In the genomic region with DNA sequence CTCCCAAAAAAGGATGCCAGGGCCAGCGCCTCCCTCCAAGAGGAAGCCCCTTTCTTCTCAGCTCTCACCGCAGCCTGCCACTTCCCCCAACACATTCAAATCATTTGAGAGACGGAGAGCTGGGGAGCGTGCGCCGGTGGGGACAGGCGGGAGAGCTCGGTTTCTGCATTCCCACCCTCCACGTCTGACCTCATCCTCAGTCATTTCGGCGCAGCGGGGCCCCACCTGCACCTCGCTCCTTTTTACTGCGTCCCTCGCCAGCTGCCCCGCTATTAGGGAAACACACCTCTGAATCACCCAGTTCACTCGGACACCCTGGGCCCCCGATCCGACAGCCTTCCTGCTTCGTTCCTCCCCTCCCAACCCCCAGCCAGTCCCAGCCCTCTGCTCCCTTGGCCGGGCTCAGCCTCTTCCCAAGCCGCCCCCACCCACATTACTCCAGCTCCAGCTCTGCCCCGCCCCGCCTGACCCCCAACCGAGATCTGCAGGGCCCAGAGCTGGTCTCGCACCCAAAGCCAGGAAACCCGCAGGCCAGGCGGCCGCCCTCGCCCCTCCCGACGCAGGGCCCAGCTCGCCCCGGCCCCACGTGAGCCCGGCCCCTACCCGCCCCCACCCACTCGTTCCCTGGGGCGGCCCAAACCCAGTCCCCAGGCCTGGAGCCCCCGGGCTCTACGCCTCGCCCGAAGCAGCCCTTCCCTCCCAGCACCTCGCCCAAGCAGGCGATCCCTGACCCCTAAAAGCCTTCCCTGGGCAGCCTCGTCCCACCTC, we compare ENCODE assay signal across 1 cellular context.
TF ChIP-seq lines count a peak whose summit lies in the region.

No MANE protein-coding gene starts in this region.

TF ChIP-seq in K562, 482 proteins besides CTCF, POLR2A, EP300 and RAD21 (continued from another document):
- TF ChIP-seq, protein P1, sequence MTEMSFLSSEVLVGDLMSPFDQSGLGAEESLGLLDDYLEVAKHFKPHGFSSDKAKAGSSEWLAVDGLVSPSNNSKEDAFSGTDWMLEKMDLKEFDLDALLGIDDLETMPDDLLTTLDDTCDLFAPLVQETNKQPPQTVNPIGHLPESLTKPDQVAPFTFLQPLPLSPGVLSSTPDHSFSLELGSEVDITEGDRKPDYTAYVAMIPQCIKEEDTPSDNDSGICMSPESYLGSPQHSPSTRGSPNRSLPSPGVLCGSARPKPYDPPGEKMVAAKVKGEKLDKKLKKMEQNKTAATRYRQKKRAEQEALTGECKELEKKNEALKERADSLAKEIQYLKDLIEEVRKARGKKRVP (CRISPR knock-in tag; IDR thresholded peaks at IDR 0.05) = no peak
- TF ChIP-seq, protein P2, sequence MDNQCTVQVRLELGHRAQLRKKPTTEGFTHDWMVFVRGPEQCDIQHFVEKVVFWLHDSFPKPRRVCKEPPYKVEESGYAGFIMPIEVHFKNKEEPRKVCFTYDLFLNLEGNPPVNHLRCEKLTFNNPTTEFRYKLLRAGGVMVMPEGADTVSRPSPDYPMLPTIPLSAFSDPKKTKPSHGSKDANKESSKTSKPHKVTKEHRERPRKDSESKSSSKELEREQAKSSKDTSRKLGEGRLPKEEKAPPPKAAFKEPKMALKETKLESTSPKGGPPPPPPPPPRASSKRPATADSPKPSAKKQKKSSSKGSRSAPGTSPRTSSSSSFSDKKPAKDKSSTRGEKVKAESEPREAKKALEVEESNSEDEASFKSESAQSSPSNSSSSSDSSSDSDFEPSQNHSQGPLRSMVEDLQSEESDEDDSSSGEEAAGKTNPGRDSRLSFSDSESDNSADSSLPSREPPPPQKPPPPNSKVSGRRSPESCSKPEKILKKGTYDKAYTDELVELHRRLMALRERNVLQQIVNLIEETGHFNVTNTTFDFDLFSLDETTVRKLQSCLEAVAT (IDR thresholded peaks at IDR 0.05) = peak in 1 of 2 experiments; percentile 75; a peak in 2 of 4 replicates
- TF ChIP-seq IRF2 (CRISPR knock-in tag; IDR thresholded peaks at IDR 0.05) (no peak), L3MBTL2 (IDR thresholded peaks at IDR 0.05) (peak; percentile 49; the same call in 1 of the 2 replicates), NBN (IDR thresholded peaks at IDR 0.05; ENCODE audit: low read depth) (no peak), SPI1 (IDR thresholded peaks at IDR 0.05; ENCODE audit: borderline replicate concordance, low read depth, low read length) (peak; percentile 67; the same call in 1 of the 2 replicates), KLF10 (CRISPR knock-in tag; IDR thresholded peaks at IDR 0.05) (no peak)
- TF ChIP-seq, protein P3, sequence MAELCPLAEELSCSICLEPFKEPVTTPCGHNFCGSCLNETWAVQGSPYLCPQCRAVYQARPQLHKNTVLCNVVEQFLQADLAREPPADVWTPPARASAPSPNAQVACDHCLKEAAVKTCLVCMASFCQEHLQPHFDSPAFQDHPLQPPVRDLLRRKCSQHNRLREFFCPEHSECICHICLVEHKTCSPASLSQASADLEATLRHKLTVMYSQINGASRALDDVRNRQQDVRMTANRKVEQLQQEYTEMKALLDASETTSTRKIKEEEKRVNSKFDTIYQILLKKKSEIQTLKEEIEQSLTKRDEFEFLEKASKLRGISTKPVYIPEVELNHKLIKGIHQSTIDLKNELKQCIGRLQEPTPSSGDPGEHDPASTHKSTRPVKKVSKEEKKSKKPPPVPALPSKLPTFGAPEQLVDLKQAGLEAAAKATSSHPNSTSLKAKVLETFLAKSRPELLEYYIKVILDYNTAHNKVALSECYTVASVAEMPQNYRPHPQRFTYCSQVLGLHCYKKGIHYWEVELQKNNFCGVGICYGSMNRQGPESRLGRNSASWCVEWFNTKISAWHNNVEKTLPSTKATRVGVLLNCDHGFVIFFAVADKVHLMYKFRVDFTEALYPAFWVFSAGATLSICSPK (IDR thresholded peaks at IDR 0.05; ENCODE audit: borderline replicate concordance) = no peak
TF ChIP-seq in K562: peak in this region for 34.
